ENCODE assay signal across 8 cellular contexts in genomic region chr2:233061591-233062446, GRCh38. TPM values are rescaled to one million over a fixed set of nuclear protein-coding genes. Genes with fewer than 3 reads are reported as not detected.
A peak's percentile ranks its signal among the peaks of the same experiment; 100 is the strongest.
DNase-seq lines count a peak whose midpoint lies in the region; ATAC-seq and TF ChIP-seq lines count a peak whose summit lies in the region.

No MANE protein-coding gene starts in this region.

- no peak overlapping the region for H3K14ac ChIP-seq in H9 (ENCODE audit: insufficient read depth, low read length)

- no peak overlapping the region for H3K4ac ChIP-seq in H9 (ENCODE audit: low read depth, low read length)

- H3K27me3 Mint-ChIP-seq in H9 (ENCODE audit: low read depth) (no peaks in the 10 kb centered on the region), natural killer cell (ENCODE audit: low read depth in 2 of 2) (no peaks in the 10 kb centered on the region)

- H3K4me1 Mint-ChIP-seq in H9 (peaks cover 12 to 25% of the 10 kb centered on the region in 2 experiments), natural killer cell (peaks cover 61 to 73% of the 10 kb centered on the region in 2 donors)

- no peaks in the 10 kb centered on the region for H3K79me1 ChIP-seq in H9 (ENCODE audit: insufficient read depth, low read depth, low read length, poor library complexity, severe bottlenecking)

- peak overlapping the region; percentile 63 for H3K4me3 ChIP-seq in effector memory CD4-positive, alpha-beta T cell (ENCODE audit: insufficient read depth, low read depth, low read length, poor library complexity, severe bottlenecking)

- intact Hi-C loops in natural killer cell (cut with micrococcal nuclease), result loop anchor here (1.0 to 5.0 kb wide), 6 partner anchors 8 to 190 kb away; partner anchors contain the start of gene ATG16L1

- H3K4me1 ChIP-seq in H9 (ENCODE audit: insufficient read depth, low read length), result no peaks in the 10 kb centered on the region
- peaks cover 42% of the 10 kb centered on the region for H3K4me1 ChIP-seq in effector memory CD4-positive, alpha-beta T cell (ENCODE audit: control insufficient read depth, insufficient read depth, low read length, poor library complexity, severe bottlenecking)

- no peak overlapping the region for H2BK15ac ChIP-seq in H9 (ENCODE audit: low read depth, low read length)

- TF ChIP-seq CTCF in GM12872 (IDR thresholded peaks at IDR 0.05; ENCODE audit: insufficient read depth, low read depth, low read length) (peak; percentile 78), H9 (conservative IDR thresholded peaks at IDR 0.05) (peak; percentile 45; the same call in 2 of the 3 replicates), natural killer cell (IDR thresholded peaks at IDR 0.05) (peak; percentile 33)

- DNase-seq in H9 (peak; percentile 56), RPMI8226 (peak; percentile 47), natural killer cell (no peak), DMS153 (lab: John Stamatoyannopoulos, UW) (no peak), EL (no peak)
- DNase-seq in effector memory CD4-positive, alpha-beta T cell, result no peak

- H4K20me1 ChIP-seq in H9 (ENCODE audit: control insufficient read depth, insufficient read depth, insufficient read length), result no peaks in the 10 kb centered on the region

- ATAC-seq in natural killer cell (peak; percentile 44 to 53 (median 45)), GM21367 (IDR thresholded peaks at IDR 0.05; ENCODE audit: unreplicated experiment) (no peak)

- no peak overlapping the region for H2BK120ac ChIP-seq in H9 (ENCODE audit: low read depth, low read length, poor library complexity, severe bottlenecking)

- H3K4me3 Mint-ChIP-seq in H9 (no peak overlapping the region), natural killer cell (peak overlapping the region; percentile 89)

- H2AK5ac ChIP-seq in H9 (ENCODE audit: insufficient read length, low read length), result no peak overlapping the region

- H4K8ac ChIP-seq in H9 (replicated peaks; ENCODE audit: insufficient read length, low read depth, low read length), result no peak overlapping the region

- no CpG with 5 or more reads among the region's 12 CpGs for WGBS in H9 (ENCODE audit: extremely low coverage, insufficient read length, low lambda C conversion rate)

- H2BK5ac ChIP-seq in H9 (ENCODE audit: insufficient read length, low read length), result no peak overlapping the region

- H3K27me3 ChIP-seq in H9 (ENCODE audit: insufficient read depth, low read length), result no peaks in the 10 kb centered on the region
- no peaks in the 10 kb centered on the region for H3K27me3 ChIP-seq in effector memory CD4-positive, alpha-beta T cell (replicated peaks; ENCODE audit: control insufficient read depth, insufficient read depth, low read length, poor library complexity, severe bottlenecking)

- H3K18ac ChIP-seq in H9 (ENCODE audit: insufficient read length, low read depth, low read length), result no peak overlapping the region

- no peak overlapping the region for H3T11ph ChIP-seq in H9 (ENCODE audit: low read length)

- no peaks in the 10 kb centered on the region for H3K9me3 Mint-ChIP-seq in H9
- no peaks in the 10 kb centered on the region for H3K9me3 Mint-ChIP-seq in natural killer cell

- no peak overlapping the region for H3K23ac ChIP-seq in H9 (ENCODE audit: insufficient read length, low read depth, low read length)

- no peaks in the 10 kb centered on the region for H3K36me3 Mint-ChIP-seq in H9 (ENCODE audit: insufficient read depth in 1 of 3, low read depth in 3 of 3)
- no peaks in the 10 kb centered on the region for H3K36me3 Mint-ChIP-seq in natural killer cell

- no peaks in the 10 kb centered on the region for H3K23me2 ChIP-seq in H9 (ENCODE audit: insufficient read length, low read depth, low read length, poor library complexity, severe bottlenecking)

- H3K56ac ChIP-seq in H9 (ENCODE audit: insufficient read length, low read depth, low read length), result no peak overlapping the region

- no peak overlapping the region for H3K27ac Mint-ChIP-seq in H9
- H3K27ac Mint-ChIP-seq in natural killer cell, result peak overlapping the region; percentile 90 to 92

- no peaks in the 10 kb centered on the region for H3K9me3 ChIP-seq in H9 (ENCODE audit: control insufficient read depth, low read depth, low read length)
- no peaks in the 10 kb centered on the region for H3K9me3 ChIP-seq in effector memory CD4-positive, alpha-beta T cell (ENCODE audit: control insufficient read depth, low read length)

- no peaks in the 10 kb centered on the region for H3K79me2 ChIP-seq in H9 (ENCODE audit: insufficient read depth, low read length)

- H3K4me2 ChIP-seq in H9 (ENCODE audit: insufficient read depth, insufficient read length, low read length), result no peak overlapping the region

- no peak overlapping the region for H2BK12ac ChIP-seq in H9 (ENCODE audit: insufficient read length, low read depth, low read length)

- H4K91ac ChIP-seq in H9 (ENCODE audit: insufficient read length, low read depth, low read length), result no peak overlapping the region

- no peak overlapping the region for H2BK20ac ChIP-seq in H9 (ENCODE audit: low read depth, low read length, poor library complexity, severe bottlenecking)

- H3K9ac ChIP-seq in H9 (ENCODE audit: extremely low read depth, insufficient read length, low read length), result no peak overlapping the region

- peaks cover 9% of the 10 kb centered on the region for H3K36me3 ChIP-seq in effector memory CD4-positive, alpha-beta T cell (ENCODE audit: control insufficient read depth, insufficient read depth, low read length)

- no peak overlapping the region for H2AFZ ChIP-seq in H9 (ENCODE audit: low read length)

- no peak overlapping the region for H4K5ac ChIP-seq in H9 (ENCODE audit: insufficient read length, low read depth, low read length)

- H3K27ac ChIP-seq in H9 (ENCODE audit: insufficient read length, low read depth, low read length), result no peak overlapping the region
- H3K27ac ChIP-seq in effector memory CD4-positive, alpha-beta T cell (ENCODE audit: insufficient read depth, low read length, poor library complexity, severe bottlenecking), result peak overlapping the region; percentile 85

RNA-seq across cellular contexts. Expression of gene INPP5D, which starts 1.7 kb away (rescaled TPM):
- total RNA-seq in H9 (2021), result 12.7 and 13.1 TPM in 2 replicates
- total RNA-seq in natural killer cell, result 100 to 1,000 TPM; 385 to 498 (median 497) TPM

RNA-seq across cellular contexts. Expression of gene NEU2, which starts 29.3 kb away (rescaled TPM):
- total RNA-seq in H9 (2021) (not detected in 2 replicates), natural killer cell (not detected)

RNA-seq across cellular contexts. Expression of gene NGEF, which starts 48.8 kb away (rescaled TPM):
- total RNA-seq in H9 (2021) (1.9 and 2.2 TPM in 2 replicates), natural killer cell (not detected)

Comparison
In these comparisons a context has a peak if more than half of its experiments do, and no peak if none do; other contexts are left out.
1. DNase-seq: peak in H9 (single experiment) and RPMI8226 (single experiment); none in effector memory CD4-positive, alpha-beta T cell (0 of 3), natural killer cell (single experiment), DMS153 (single experiment) and EL (single experiment).
2. H3K27ac Mint-ChIP-seq: peak in natural killer cell (2 of 2); none in H9 (0 of 3).
3. RNA of gene INPP5D, which starts 1.7 kb away (total RNA-seq): 385 to 498 TPM in natural killer cell; 12.7 to 13.1 TPM in H9; every median in the first group is over 10 times any median in the second.
4. Peak in every context shown above with its lines, with median percentiles within 50 percentile points of each other: CTCF ChIP-seq.